In genomic region chr15:98927990-98928389, GRCh38 we compare ENCODE assay signal across 18 cellular contexts.
A peak's percentile ranks its signal among the peaks of the same experiment; 100 is the strongest.
DNase-seq lines count a peak whose midpoint lies in the region; ATAC-seq and TF ChIP-seq lines count a peak whose summit lies in the region.
"Had no signal": no experiment of that assay in that cellular context is flagged by ENCODE, and none has a peak within 500 bp of the region (broad histone marks: within the 10 kb centered on the region; RNA-seq: fewer than 3 reads in every experiment).

No MANE protein-coding gene starts in this region.

- H3K4me1 ChIP-seq in left ventricle myocardium inferior (peaks cover 37% of the 10 kb centered on the region), muscle layer of colon (ENCODE audit: insufficient read depth, low read length) (peaks cover 25% of the 10 kb centered on the region), stomach (peaks cover 19 to 34% (median 29%) of the 10 kb centered on the region in 4 donors), tibial nerve (peaks cover 0 to 40% (median 9%) of the 10 kb centered on the region in 4 donors)

- TF ChIP-seq CTCF in left ventricle myocardium inferior (IDR thresholded peaks at IDR 0.05; ENCODE audit: borderline replicate concordance) (no peak), stomach (IDR thresholded peaks at IDR 0.05) (no peak), tibial nerve (IDR thresholded peaks at IDR 0.05) (no peak)

- H3K9me3 ChIP-seq in left ventricle myocardium inferior (replicated peaks): no peaks in the 10 kb centered on the region
- H3K9me3 ChIP-seq in muscle layer of colon (ENCODE audit: low read length): no peaks in the 10 kb centered on the region
- no peaks in the 10 kb centered on the region for H3K9me3 ChIP-seq in stomach
- H3K9me3 ChIP-seq in tibial nerve: no peaks in the 10 kb centered on the region
- H3K9me3 ChIP-seq: body of pancreas, SK-N-SH had no signal

- DNase-seq in left ventricle myocardium inferior: no peak
- DNase-seq in Right ventricle myocardium inferior (ENCODE audit: missing footprints): no peak
- DNase-seq in stomach: no peak
- no peak for DNase-seq in NCI-H524 (lab: John Stamatoyannopoulos, UW)
- no peak for DNase-seq in tibial nerve (ENCODE audit: low spot score in 2 of 2)
- DNase-seq in GM03348 (ENCODE audit: low spot score): no peak
- DNase-seq in Ammon's horn (ENCODE audit: low spot score): no peak
- DNase-seq: activated effector memory CD4-positive, alpha-beta T cell treated with anti-CD3 and anti-CD28 coated beads, Interleukin-2, amount 50 U/mL, for 16 hours; body of pancreas; CD8-positive, alpha-beta T cell; head of caudate nucleus; mammary epithelial cell; NCI-H1436; NCI-H446 treated with DMSO at 0.1 percent for 48 hours; SK-N-SH had no signal

- WGBS in stomach, 5 donors: 85 to 100% (median 95%) methylated on average over 2 of the region's 2 CpGs
- WGBS in tibial nerve, 2 donors: 89 to 91% methylated on average over 2 of the region's 2 CpGs

- intact Hi-C loops in left ventricle myocardium inferior (cut with micrococcal nuclease) (no loop called here), Right ventricle myocardium inferior (cut with DNase I) (no loop called here), stomach (cut with DNase I; ENCODE audit: low total_unique reads) (no loop called here)

- no peak overlapping the region for H3K9ac ChIP-seq in muscle layer of colon (ENCODE audit: low read length)
- H3K9ac ChIP-seq: KMS-11, SK-N-SH had no signal

- H3K27me3 ChIP-seq in left ventricle myocardium inferior (ENCODE audit: low read depth) (no peaks in the 10 kb centered on the region), muscle layer of colon (ENCODE audit: control insufficient read depth in 1 of 2, insufficient read depth in 2 of 2, low read length in 2 of 2) (no peaks in the 10 kb centered on the region), stomach (no peaks in the 10 kb centered on the region), tibial nerve (no peaks in the 10 kb centered on the region)
- H3K27me3 ChIP-seq: body of pancreas had no signal

- TF ChIP-seq POLR2A in stomach (IDR thresholded peaks at IDR 0.05) (no peak), tibial nerve (IDR thresholded peaks at IDR 0.05) (no peak)

- TF ChIP-seq EP300 in stomach (IDR thresholded peaks at IDR 0.05) (no peak), tibial nerve (IDR thresholded peaks at IDR 0.05) (no peak)

- no peak overlapping the region for H3K4me3 ChIP-seq in left ventricle myocardium inferior
- no peak overlapping the region for H3K4me3 ChIP-seq in muscle layer of colon (ENCODE audit: low read depth in 1 of 2, low read length in 2 of 2)
- H3K4me3 ChIP-seq in stomach: no peak overlapping the region
- no peak overlapping the region for H3K4me3 ChIP-seq in tibial nerve
- H3K4me3 ChIP-seq: body of pancreas had no signal

- H3K27ac ChIP-seq in left ventricle myocardium inferior (replicated peaks) (peak overlapping the region; percentile 63), muscle layer of colon (ENCODE audit: low read depth, low read length) (peak overlapping the region; percentile 41), stomach (peak overlapping the region in 3 of 5 donors; percentile 39 to 52 (median 50)), tibial nerve (no peak overlapping the region)
- H3K27ac ChIP-seq: epithelial cell of prostate, KMS-11 had no signal

- H3K36me3 ChIP-seq in left ventricle myocardium inferior: peaks cover 82% of the 10 kb centered on the region
- H3K36me3 ChIP-seq in muscle layer of colon (ENCODE audit: insufficient read depth, low read length): peaks cover 42% of the 10 kb centered on the region
- H3K36me3 ChIP-seq in stomach: peaks cover 3 to 82% (median 78%) of the 10 kb centered on the region in 4 donors
- peaks cover 0 to 61% (median 0%) of the 10 kb centered on the region in 3 donors for H3K36me3 ChIP-seq in tibial nerve

- ATAC-seq in Right ventricle myocardium inferior: no peak
- ATAC-seq: body of pancreas; CD8-positive, alpha-beta T cell had no signal

Comparison
In these comparisons a context has a peak if more than half of its experiments do, and no peak if none do; other contexts are left out.
1. H3K27ac ChIP-seq: peak in left ventricle myocardium inferior (single experiment), muscle layer of colon (single experiment) and stomach (3 of 5); none in tibial nerve (0 of 4).